28 cellular contexts compared by ENCODE assay signal in the genomic region with DNA sequence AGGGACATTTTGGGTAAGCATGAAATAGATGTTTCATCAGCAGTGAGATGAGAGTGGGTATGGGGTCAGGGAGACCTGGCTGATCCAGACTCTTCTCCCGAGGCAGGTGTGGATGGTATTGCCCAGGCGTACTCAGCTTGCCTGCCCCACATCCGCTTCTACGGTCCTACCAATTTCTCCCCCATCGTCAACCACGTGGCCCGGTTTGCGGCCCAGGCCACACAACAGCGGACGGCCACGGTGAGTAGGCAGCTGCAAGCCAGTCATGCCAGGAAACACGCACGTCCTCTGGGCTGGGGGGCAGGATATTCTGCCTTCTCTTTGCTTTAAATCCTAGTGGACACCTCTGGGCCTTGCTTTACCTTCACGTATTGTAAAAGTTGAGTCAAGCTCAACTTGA. TPM values are rescaled to one million over a fixed set of nuclear protein-coding genes. Genes with fewer than 3 reads are reported as not detected.
DNase-seq lines count a peak whose midpoint lies in the region; ATAC-seq and TF ChIP-seq lines count a peak whose summit lies in the region.
"Had no signal": no experiment of that assay in that cellular context is flagged by ENCODE, and none has a peak within 500 bp of the region (broad histone marks: within the 10 kb centered on the region; RNA-seq: fewer than 3 reads in every experiment).

No MANE protein-coding gene starts in this region.

- H3K27me3 ChIP-seq in RWPE2 (ENCODE audit: insufficient read depth, poor library complexity, severe bottlenecking) = no peaks in the 10 kb centered on the region
- no peaks in the 10 kb centered on the region for H3K27me3 ChIP-seq in layer of hippocampus (ENCODE audit: control insufficient read depth, insufficient read depth, low read length)
- no peaks in the 10 kb centered on the region for H3K27me3 ChIP-seq in A673 (replicated peaks; ENCODE audit: insufficient read depth, low read depth, low read length, poor library complexity)
- H3K27me3 ChIP-seq: body of pancreas, esophagus muscularis mucosa, right lobe of liver, tibial artery had no signal

- CTCF ChIA-PET in activated CD8-positive, alpha-beta T cell treated with anti-CD3 and anti-CD28 coated beads, Interleukin-2, amount 10 ng/mL, durations not matched to agents 7 days and 5 days (lab: Charles Lee) = interaction anchor here (3.9 to 5.7 kb wide), 2 partner anchors 14 to 53 kb away, joined by 11 to 20 read pairs; no protein-coding TSS in a partner anchor
- CTCF ChIA-PET in activated CD8-positive, alpha-beta T cell treated with anti-CD3 and anti-CD28 coated beads for 36 hours (lab: Charles Lee) = no interaction called here
- CTCF ChIA-PET in A673 (lab: Charles Lee) = no interaction called here

- TF ChIP-seq CTCF in activated CD8-positive, alpha-beta T cell treated with anti-CD3 and anti-CD28 coated beads for 36 hours (IDR thresholded peaks at IDR 0.05) = no peak
- TF ChIP-seq CTCF in RWPE2 (IDR thresholded peaks at IDR 0.05; ENCODE audit: poor library complexity, severe bottlenecking) (no peak), A673 (conservative IDR thresholded peaks at IDR 0.05; ENCODE audit: low read depth, low read length) (no peak)

- peaks cover 68% of the 10 kb centered on the region for H3K4me1 Mint-ChIP-seq in activated CD8-positive, alpha-beta T cell treated with anti-CD3 and anti-CD28 coated beads, Interleukin-2, amount 10 ng/mL, durations not matched to agents 7 days and 5 days (ENCODE audit: low read depth)
- peaks cover 54% of the 10 kb centered on the region for H3K4me1 Mint-ChIP-seq in activated CD8-positive, alpha-beta T cell treated with anti-CD3 and anti-CD28 coated beads for 36 hours (ENCODE audit: low read depth)

- H3K4me3 ChIP-seq in RWPE2 (ENCODE audit: severe bottlenecking) = no peak overlapping the region
- H3K4me3 ChIP-seq in A673 (ENCODE audit: low read depth, low read length, poor library complexity, severe bottlenecking) = no peak overlapping the region
- H3K4me3 ChIP-seq: body of pancreas, esophagus muscularis mucosa, left ventricle myocardium inferior, right lobe of liver, SK-N-MC, tibial artery had no signal

- no peaks in the 10 kb centered on the region for H3K36me3 ChIP-seq in RWPE2 (ENCODE audit: low read depth)
- no peaks in the 10 kb centered on the region for H3K36me3 ChIP-seq in A673 (ENCODE audit: insufficient read depth, low read length, poor library complexity, severe bottlenecking)
- H3K36me3 ChIP-seq: left ventricle myocardium inferior, right lobe of liver had no signal

- intact Hi-C loops in activated CD8-positive, alpha-beta T cell treated with anti-CD3 and anti-CD28 coated beads for 36 hours (cut with micrococcal nuclease) = no loop called here
- intact Hi-C loops in A673 (cut with micrococcal nuclease; ENCODE audit: unreplicated experiment) = no loop called here

- no TSS peak for BruUV-seq in A673 (replicated peaks; lab: Mats Ljungman, UMichigan)

- peaks cover 14% of the 10 kb centered on the region for H3K36me3 Mint-ChIP-seq in activated CD8-positive, alpha-beta T cell treated with anti-CD3 and anti-CD28 coated beads, Interleukin-2, amount 10 ng/mL, durations not matched to agents 7 days and 5 days (ENCODE audit: low read depth)
- no peaks in the 10 kb centered on the region for H3K36me3 Mint-ChIP-seq in activated CD8-positive, alpha-beta T cell treated with anti-CD3 and anti-CD28 coated beads for 36 hours (ENCODE audit: low read depth)
- H3K36me3 Mint-ChIP-seq: activated naive CD4-positive, alpha-beta T cell treated with anti-CD3 and anti-CD28 coated beads, Interleukin-2, amount 50 U/mL, for 72 hours; mesothelial cell of epicardium had no signal

- POLR2A ChIA-PET in activated CD8-positive, alpha-beta T cell treated with anti-CD3 and anti-CD28 coated beads, Interleukin-2, amount 10 ng/mL, durations not matched to agents 7 days and 5 days (lab: Charles Lee) = interaction anchor here (1.2 kb wide), 1 partner anchor 53 kb away, joined by 3 read pairs; no protein-coding TSS in a partner anchor
- POLR2A ChIA-PET in activated CD8-positive, alpha-beta T cell treated with anti-CD3 and anti-CD28 coated beads for 36 hours (lab: Charles Lee) = interaction anchor here (1.2 to 2.6 kb wide), 5 partner anchors 9 to 48 kb away, joined by 3 to 9 read pairs (median 5); no protein-coding TSS in a partner anchor
- POLR2A ChIA-PET in A673 (lab: Charles Lee; ENCODE audit: low non-redundant PET) = no interaction called here

- H3K4me1 ChIP-seq in RWPE2 (ENCODE audit: insufficient read depth, poor library complexity, severe bottlenecking) (peaks cover 17% of the 10 kb centered on the region), A673 (ENCODE audit: insufficient read depth, low read length, poor library complexity, severe bottlenecking) (peaks cover 24% of the 10 kb centered on the region)
- H3K4me1 ChIP-seq: body of pancreas, right lobe of liver had no signal

- H3K27ac Mint-ChIP-seq in activated CD8-positive, alpha-beta T cell treated with anti-CD3 and anti-CD28 coated beads, Interleukin-2, amount 10 ng/mL, durations not matched to agents 7 days and 5 days = peak overlapping the region; percentile 30
- no peak overlapping the region for H3K27ac Mint-ChIP-seq in activated CD8-positive, alpha-beta T cell treated with anti-CD3 and anti-CD28 coated beads for 36 hours
- H3K27ac Mint-ChIP-seq: activated CD4-positive, alpha-beta T cell treated with anti-CD3 and anti-CD28 coated beads, Interleukin-2, amount 10 ng/mL, durations not matched to agents 24 days and 14 days; mesothelial cell of epicardium had no signal

- no peak overlapping the region for H3K27ac ChIP-seq in RWPE2 (ENCODE audit: poor library complexity, severe bottlenecking)
- peak overlapping the region; percentile 58 for H3K27ac ChIP-seq in layer of hippocampus (ENCODE audit: low read depth, low read length)
- H3K27ac ChIP-seq in substantia nigra (ENCODE audit: low read depth, low read length, poor library complexity, severe bottlenecking) = peak overlapping the region; percentile 69
- no peak overlapping the region for H3K27ac ChIP-seq in A673 (ENCODE audit: low read depth, low read length, poor library complexity, severe bottlenecking)
- H3K27ac ChIP-seq: body of pancreas, esophagus muscularis mucosa, left ventricle myocardium inferior, right lobe of liver, SK-N-MC, tibial artery had no signal

- no peak for DNase-seq in activated CD8-positive, alpha-beta T cell treated with anti-CD3 and anti-CD28 coated beads, Interleukin-2, amount 10 ng/mL, durations not matched to agents 7 days and 5 days
- DNase-seq in activated CD8-positive, alpha-beta T cell treated with anti-CD3 and anti-CD28 coated beads for 36 hours = no peak
- DNase-seq in RWPE2 (ENCODE audit: low spot score) (peak; percentile 40), substantia nigra (lab: John Stamatoyannopoulos, UW) (no peak), GM19238 (ENCODE audit: insufficient read length, low spot score) (no peak), inferior parietal cortex (ENCODE audit: extremely low spot score) (no peak), A673 (ENCODE audit: low spot score) (no peak)
- DNase-seq: activated CD4-positive, alpha-beta T cell treated with anti-CD3 and anti-CD28 coated beads, Interleukin-2, amount 10 ng/mL, durations not matched to agents 24 days and 14 days; AML-193; body of pancreas; Calu3; effector memory CD4-positive, alpha-beta T cell; foreskin melanocyte; left ventricle myocardium inferior; NCI-H1092; NCI-H187 treated with DMSO at 0.1 percent for 48 hours; NCI-H69; stimulated activated CD4-positive, alpha-beta T cell treated with anti-CD3 and anti-CD28 coated beads, Interleukin-4, amount 100 ng/mL, for 4 hours; T-helper 17 cell; tibial artery had no signal

- no peak for ATAC-seq in activated CD8-positive, alpha-beta T cell treated with anti-CD3 and anti-CD28 coated beads, Interleukin-2, amount 10 ng/mL, durations not matched to agents 7 days and 5 days
- no peak for ATAC-seq in activated CD8-positive, alpha-beta T cell treated with anti-CD3 and anti-CD28 coated beads for 36 hours
- no peak for ATAC-seq in RWPE2 (ENCODE audit: low read depth)
- ATAC-seq: activated naive CD4-positive, alpha-beta T cell treated with anti-CD3 and anti-CD28 coated beads, Interleukin-2, amount 50 U/mL, for 72 hours; body of pancreas; HCT116; right lobe of liver; T-helper 17 cell had no signal

- H3K9me3 Mint-ChIP-seq in activated CD8-positive, alpha-beta T cell treated with anti-CD3 and anti-CD28 coated beads, Interleukin-2, amount 10 ng/mL, durations not matched to agents 7 days and 5 days (ENCODE audit: insufficient read depth) = no peaks in the 10 kb centered on the region
- H3K9me3 Mint-ChIP-seq in activated CD8-positive, alpha-beta T cell treated with anti-CD3 and anti-CD28 coated beads for 36 hours = no peaks in the 10 kb centered on the region
- H3K9me3 Mint-ChIP-seq: activated CD4-positive, alpha-beta T cell treated with anti-CD3 and anti-CD28 coated beads, Interleukin-2, amount 10 ng/mL, durations not matched to agents 24 days and 14 days; activated naive CD4-positive, alpha-beta T cell treated with anti-CD3 and anti-CD28 coated beads, Interleukin-2, amount 50 U/mL, for 72 hours; mesothelial cell of epicardium; stimulated activated naive CD8-positive, alpha-beta T cell treated with anti-CD3 and anti-CD28 coated beads, Interleukin-15, Interleukin-2, amounts not matched to agents 100 ng/mL and 50 ng/mL, for 24 hours had no signal

- H3K4me3 Mint-ChIP-seq in activated CD8-positive, alpha-beta T cell treated with anti-CD3 and anti-CD28 coated beads, Interleukin-2, amount 10 ng/mL, durations not matched to agents 7 days and 5 days = no peak overlapping the region
- H3K4me3 Mint-ChIP-seq in activated CD8-positive, alpha-beta T cell treated with anti-CD3 and anti-CD28 coated beads for 36 hours = no peak overlapping the region
- H3K4me3 Mint-ChIP-seq: activated CD4-positive, alpha-beta T cell treated with anti-CD3 and anti-CD28 coated beads, Interleukin-2, amount 10 ng/mL, durations not matched to agents 24 days and 14 days; mesothelial cell of epicardium; stimulated activated naive CD8-positive, alpha-beta T cell treated with anti-CD3 and anti-CD28 coated beads, Interleukin-15, Interleukin-2, amounts not matched to agents 100 ng/mL and 50 ng/mL, for 24 hours; T-helper 17 cell had no signal

- H3K9me3 ChIP-seq in RWPE2 (ENCODE audit: severe bottlenecking) = no peaks in the 10 kb centered on the region
- no peaks in the 10 kb centered on the region for H3K9me3 ChIP-seq in A673 (ENCODE audit: low read depth, low read length, poor library complexity, severe bottlenecking)
- H3K9me3 ChIP-seq: body of pancreas, esophagus muscularis mucosa, left ventricle myocardium inferior, right lobe of liver, tibial artery had no signal

- H3K27me3 Mint-ChIP-seq in activated CD8-positive, alpha-beta T cell treated with anti-CD3 and anti-CD28 coated beads, Interleukin-2, amount 10 ng/mL, durations not matched to agents 7 days and 5 days (ENCODE audit: low read depth) = no peaks in the 10 kb centered on the region
- H3K27me3 Mint-ChIP-seq in activated CD8-positive, alpha-beta T cell treated with anti-CD3 and anti-CD28 coated beads for 36 hours = no peaks in the 10 kb centered on the region
- H3K27me3 Mint-ChIP-seq: activated CD4-positive, alpha-beta T cell treated with anti-CD3 and anti-CD28 coated beads, Interleukin-2, amount 10 ng/mL, durations not matched to agents 24 days and 14 days; stimulated activated naive CD8-positive, alpha-beta T cell treated with anti-CD3 and anti-CD28 coated beads, Interleukin-15, Interleukin-2, amounts not matched to agents 100 ng/mL and 50 ng/mL, for 24 hours; T-helper 17 cell had no signal

RNA-seq across cellular contexts. Expression of a gene that starts 44.7 kb away (rescaled TPM):
- 10 to 100 TPM; 11.3 to 12.5 TPM for total RNA-seq in activated CD8-positive, alpha-beta T cell treated with anti-CD3 and anti-CD28 coated beads, Interleukin-2, amount 10 ng/mL, durations not matched to agents 7 days and 5 days
- 10 to 100 TPM; 18.6 to 20.6 TPM for total RNA-seq in activated CD8-positive, alpha-beta T cell treated with anti-CD3 and anti-CD28 coated beads for 36 hours
- 38.1 and 43.6 TPM in 2 replicates for total RNA-seq in A673 (2021)

RNA-seq across cellular contexts. Expression of a gene that starts 48.8 kb away (rescaled TPM):
- total RNA-seq in activated CD8-positive, alpha-beta T cell treated with anti-CD3 and anti-CD28 coated beads, Interleukin-2, amount 10 ng/mL, durations not matched to agents 7 days and 5 days = 100 to 1,000 TPM; 106 to 113 TPM
- 100 to 1,000 TPM; 101 to 103 TPM for total RNA-seq in activated CD8-positive, alpha-beta T cell treated with anti-CD3 and anti-CD28 coated beads for 36 hours
- total RNA-seq in A673 (2021) = 128 and 133 TPM in 2 replicates

RNA-seq across cellular contexts. Expression of a gene that starts 49.1 kb away (rescaled TPM):
- total RNA-seq in activated CD8-positive, alpha-beta T cell treated with anti-CD3 and anti-CD28 coated beads, Interleukin-2, amount 10 ng/mL, durations not matched to agents 7 days and 5 days = 10 to 100 TPM; 30.9 to 35.8 TPM
- total RNA-seq in activated CD8-positive, alpha-beta T cell treated with anti-CD3 and anti-CD28 coated beads for 36 hours = 10 to 100 TPM; 24.5 to 29.4 TPM
- 45.6 and 47.6 TPM in 2 replicates for total RNA-seq in A673 (2021)

Comparison
In these comparisons a context has a peak if more than half of its experiments do, and no peak if none do; other contexts are left out.
1. H3K27ac ChIP-seq: peak in layer of hippocampus (single experiment) and substantia nigra (single experiment); none in RWPE2 (single experiment) and A673 (single experiment).